ENCODE assay signal across 3 cellular contexts in genomic region chr6:84197708-84198107, GRCh38.
TF ChIP-seq lines count a peak whose summit lies in the region.

No MANE protein-coding gene starts in this region.

TF ChIP-seq in SK-N-SH, 30 proteins besides CTCF, POLR2A, EP300 and RAD21:
- TF ChIP-seq SIN3A (IDR thresholded peaks at IDR 0.05; ENCODE audit: borderline replicate concordance, low read depth, low read length) (no peak), NFIC (IDR thresholded peaks at IDR 0.05; ENCODE audit: borderline replicate concordance) (no peak), EZH2phosphoT487 (IDR thresholded peaks at IDR 0.05; ENCODE audit: borderline replicate concordance, low read depth) (no peak), RXRA (IDR thresholded peaks at IDR 0.05; ENCODE audit: borderline replicate concordance, low read depth) (no peak), IRF3 (IDR thresholded peaks at IDR 0.05; ENCODE audit: low read depth, low read length) (no peak), TCF12 (IDR thresholded peaks at IDR 0.05) (no peak), CHD2 (IDR thresholded peaks at IDR 0.05; ENCODE audit: low read length, partially characterized antibody) (no peak)

TF ChIP-seq in SK-N-SH treated with all-trans-retinoic acid at 6 μM for 48 hours, 23 proteins besides CTCF, POLR2A, EP300 and RAD21:
- TF ChIP-seq ZFP30 (CRISPR knock-in tag; IDR thresholded peaks at IDR 0.05) (no peak), ESRRG (CRISPR knock-in tag; IDR thresholded peaks at IDR 0.05) (no peak), OSR1 (CRISPR knock-in tag; IDR thresholded peaks at IDR 0.05) (no peak), ARNTL (CRISPR knock-in tag; IDR thresholded peaks at IDR 0.05; ENCODE audit: borderline replicate concordance, low read depth) (no peak), TOX (CRISPR knock-in tag; IDR thresholded peaks at IDR 0.05; ENCODE audit: borderline replicate concordance) (no peak), ZNF8 (CRISPR knock-in tag; IDR thresholded peaks at IDR 0.05) (no peak), ZFP3 (CRISPR knock-in tag; IDR thresholded peaks at IDR 0.05) (no peak), ZNF70 (CRISPR knock-in tag; IDR thresholded peaks at IDR 0.05) (no peak), TCF4 (CRISPR knock-in tag; IDR thresholded peaks at IDR 0.05; ENCODE audit: borderline replicate concordance) (no peak)

TF ChIP-seq in H1, 55 proteins besides CTCF, POLR2A, EP300 and RAD21:
- no peak for TF ChIP-seq CREB1 (IDR thresholded peaks at IDR 0.05)
- TF ChIP-seq ATF2 (IDR thresholded peaks at IDR 0.05; ENCODE audit: low read length), result no peak
- no peak for TF ChIP-seq BCL11A (IDR thresholded peaks at IDR 0.05; ENCODE audit: low read depth in 2 of 2, low read length in 2 of 2)
- TF ChIP-seq ATF3 (IDR thresholded peaks at IDR 0.05; ENCODE audit: insufficient read depth, low read depth, low read length), result no peak
- TF ChIP-seq KDM4A (IDR thresholded peaks at IDR 0.05; ENCODE audit: low read depth, low read length, severe bottlenecking), result no peak
- TF ChIP-seq JUND (IDR thresholded peaks at IDR 0.05; ENCODE audit: low read length), result no peak
- no peak for TF ChIP-seq HDAC2 (IDR thresholded peaks at IDR 0.05; ENCODE audit: borderline replicate concordance in 1 of 2, low read depth in 2 of 2, low read length in 2 of 2)
- no peak for TF ChIP-seq TEAD4 (IDR thresholded peaks at IDR 0.05; ENCODE audit: low read depth, low read length)
- no peak for TF ChIP-seq PHF8 (conservative IDR thresholded peaks at IDR 0.05; ENCODE audit: low read depth, low read length)
- TF ChIP-seq POU5F1 (IDR thresholded peaks at IDR 0.05; ENCODE audit: low read depth, low read length), result no peak
